14 cellular contexts compared by ENCODE assay signal in the genomic region with DNA sequence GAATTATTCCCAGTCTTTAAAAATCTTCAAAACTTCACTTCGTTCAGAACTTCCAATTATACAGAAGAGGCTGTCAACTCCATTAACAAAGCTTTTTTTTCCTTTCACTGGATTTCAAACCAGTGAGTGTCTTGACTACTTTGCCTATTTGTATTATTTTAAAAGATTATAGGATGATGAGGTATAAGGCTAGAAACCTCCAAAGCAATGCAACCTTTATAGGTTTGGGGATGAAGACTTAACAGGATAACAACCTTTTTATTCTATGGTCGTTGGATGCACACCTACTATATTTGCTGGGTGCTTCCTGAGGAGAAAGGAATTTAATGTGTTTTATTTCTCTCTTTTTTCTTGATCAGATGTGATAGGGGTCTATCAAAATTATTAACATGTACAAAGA. TPM values are rescaled to one million over a fixed set of nuclear protein-coding genes. Genes with fewer than 3 reads are reported as not detected.
DNase-seq lines count a peak whose midpoint lies in the region; ATAC-seq and TF ChIP-seq lines count a peak whose summit lies in the region.
"Had no signal": no experiment of that assay in that cellular context is flagged by ENCODE, and none has a peak within 500 bp of the region (broad histone marks: within the 10 kb centered on the region; RNA-seq: fewer than 3 reads in every experiment).

No MANE protein-coding gene starts in this region.

- H3K9me3 ChIP-seq in PC-3 (ENCODE audit: low read length) = no peaks in the 10 kb centered on the region
- no peaks in the 10 kb centered on the region for H3K9me3 ChIP-seq in neural progenitor cell (ENCODE audit: low read depth)
- H3K9me3 ChIP-seq: ascending aorta had no signal

- H2AFZ ChIP-seq in GM23338 (peak overlapping the region; percentile 76; the same call in 1 of the 2 replicates), PC-3 (ENCODE audit: low read length) (peak overlapping the region; percentile 97), neural progenitor cell (replicated peaks) (peak overlapping the region; percentile 85)

- BruUV-seq in PC-3 (replicated peaks; lab: Mats Ljungman, UMichigan) = no TSS peak

- H4K20me1 ChIP-seq in GM23338 (replicated peaks; ENCODE audit: insufficient read depth) = no peaks in the 10 kb centered on the region; the same call in 1 of the 2 replicates
- no peaks in the 10 kb centered on the region for H4K20me1 ChIP-seq in PC-3 (ENCODE audit: low read length)
- H4K20me1 ChIP-seq in neural progenitor cell (ENCODE audit: low read depth) = peaks cover 20% of the 10 kb centered on the region

- H3K27me3 ChIP-seq in GM23338 (ENCODE audit: insufficient read depth) (peaks cover 45% of the 10 kb centered on the region), PC-3 (ENCODE audit: low read length) (0 out of 2 replicates have a peak, but pooled peaks cover 4% of the 10 kb centered on the region), neural progenitor cell (peaks cover 78% of the 10 kb centered on the region)

- TF ChIP-seq CTCF in GM23338 (conservative IDR thresholded peaks at IDR 0.05; ENCODE audit: low read depth in 2 of 2) (no peak), PC-3 (conservative IDR thresholded peaks at IDR 0.05; ENCODE audit: low read depth, low read length) (no peak), endothelial cell (IDR thresholded peaks at IDR 0.05; ENCODE audit: unreplicated experiment) (no peak), neural progenitor cell (IDR thresholded peaks at IDR 0.05) (no peak)

- H3K4me1 ChIP-seq in GM23338 (ENCODE audit: insufficient read depth) = peaks cover 28% of the 10 kb centered on the region
- H3K4me1 ChIP-seq in PC-3 (ENCODE audit: insufficient read depth, low read length) = peaks cover 29% of the 10 kb centered on the region
- H3K4me1 ChIP-seq in neural progenitor cell = peaks cover 6% of the 10 kb centered on the region

- POLR2A ChIA-PET in PC-3 (lab: Charles Lee; ENCODE audit: unreplicated experiment) = no interaction called here

- H3K79me2 ChIP-seq in GM23338 (replicated peaks; ENCODE audit: insufficient read depth) (no peaks in the 10 kb centered on the region), PC-3 (ENCODE audit: low read length) (peaks cover 16% of the 10 kb centered on the region), neural progenitor cell (ENCODE audit: low read depth) (no peaks in the 10 kb centered on the region)

- intact Hi-C loops in PC-3 (cut with micrococcal nuclease) = loop anchor here (2.0 to 5.0 kb wide), 2 partner anchors 77 to 193 kb away; partner anchors contain the start of genes KAT14 and PET117

- ATAC-seq in GM23338 (no peak), PC-3 (no peak), HG02973 (IDR thresholded peaks at IDR 0.05; ENCODE audit: unreplicated experiment) (no peak), HG03196 (IDR thresholded peaks at IDR 0.05; ENCODE audit: unreplicated experiment) (no peak)
- ATAC-seq: activated T-cell treated with anti-CD3 and anti-CD28 coated beads, Interleukin-2, amount 50 U/mL, for 72 hours; CD8-positive, alpha-beta T cell; T-helper 17 cell had no signal

- H3K9me3 Mint-ChIP-seq in GM23338 (no peaks in the 10 kb centered on the region), endothelial cell (ENCODE audit: unreplicated experiment) (no peaks in the 10 kb centered on the region), neural progenitor cell (peaks cover 2% of the 10 kb centered on the region)
- H3K9me3 Mint-ChIP-seq: activated naive CD4-positive, alpha-beta T cell treated with anti-CD3 and anti-CD28 coated beads, Interleukin-2, amount 50 U/mL, for 24 hours; activated T-cell treated with anti-CD3 and anti-CD28 coated beads, Interleukin-2, amount 50 U/mL, for 72 hours; CD8-positive, alpha-beta T cell had no signal

- H3K4me3 ChIP-seq in GM23338 (peak overlapping the region; percentile 92), PC-3 (ENCODE audit: low read length) (peak overlapping the region; percentile 90), neural progenitor cell (peak overlapping the region; percentile 62)

- no peaks in the 10 kb centered on the region for H3K9me2 ChIP-seq in GM23338 (ENCODE audit: insufficient read depth)
- no peaks in the 10 kb centered on the region for H3K9me2 ChIP-seq in PC-3 (replicated peaks; ENCODE audit: low read length)

- H3K27me3 Mint-ChIP-seq in GM23338 (ENCODE audit: insufficient read depth, low read depth, poor library complexity) (peaks cover 20% of the 10 kb centered on the region), endothelial cell (ENCODE audit: unreplicated experiment) (peaks cover 9% of the 10 kb centered on the region), neural progenitor cell (ENCODE audit: insufficient read depth, low read depth) (peaks cover 59% of the 10 kb centered on the region)

- H3K4me3 Mint-ChIP-seq in GM23338 (peak overlapping the region; percentile 82), endothelial cell (ENCODE audit: unreplicated experiment) (peak overlapping the region; percentile 73), neural progenitor cell (peak overlapping the region; percentile 76)
- H3K4me3 Mint-ChIP-seq: activated naive CD4-positive, alpha-beta T cell treated with anti-CD3 and anti-CD28 coated beads, Interleukin-2, amount 50 U/mL, for 24 hours; CD8-positive, alpha-beta T cell; T-helper 17 cell had no signal

- no peaks in the 10 kb centered on the region for H3K36me3 ChIP-seq in GM23338 (ENCODE audit: insufficient read depth)
- no peaks in the 10 kb centered on the region for H3K36me3 ChIP-seq in PC-3 (ENCODE audit: low read depth, low read length)
- H3K36me3 ChIP-seq in neural progenitor cell = no peaks in the 10 kb centered on the region
- H3K36me3 ChIP-seq: ascending aorta had no signal

- CTCF ChIA-PET in PC-3 (lab: Charles Lee) = no interaction called here

- no peaks in the 10 kb centered on the region; the same call in none of the 2 replicates for H3F3A ChIP-seq in GM23338 (replicated peaks; ENCODE audit: low read depth)
- no peaks in the 10 kb centered on the region for H3F3A ChIP-seq in PC-3 (ENCODE audit: low read length, unreplicated experiment)
- H3F3A ChIP-seq in neural progenitor cell (ENCODE audit: low read depth) = peaks cover 30% of the 10 kb centered on the region

- no peak overlapping the region for H3K27ac ChIP-seq in GM23338 (ENCODE audit: low read depth)
- H3K27ac ChIP-seq in PC-3 (ENCODE audit: low read length) = no peak overlapping the region
- H3K27ac ChIP-seq in neural progenitor cell = no peak overlapping the region
- H3K27ac ChIP-seq: ascending aorta had no signal

- no peaks in the 10 kb centered on the region; the same call in 2 of the 3 replicates for H3K36me3 Mint-ChIP-seq in GM23338 (ENCODE audit: low read depth)
- no peaks in the 10 kb centered on the region for H3K36me3 Mint-ChIP-seq in endothelial cell (ENCODE audit: low read depth, unreplicated experiment)
- H3K36me3 Mint-ChIP-seq in neural progenitor cell = peaks cover 2% of the 10 kb centered on the region
- H3K36me3 Mint-ChIP-seq: CD8-positive, alpha-beta T cell had no signal

- no peak overlapping the region for H3K9ac ChIP-seq in PC-3 (ENCODE audit: low read length)
- H3K9ac ChIP-seq in neural progenitor cell = no peak overlapping the region

- DNase-seq in GM23338 (ENCODE audit: low spot score) (no peak), PC-3 (no peak), endothelial cell (ENCODE audit: low spot score) (no peak), neural progenitor cell (ENCODE audit: low spot score) (no peak), cortex of kidney (lab: John Stamatoyannopoulos, UW) (no peak)
- DNase-seq: CD8-positive, alpha-beta T cell; foreskin melanocyte; T-helper 17 cell had no signal

- H3K27ac Mint-ChIP-seq in GM23338 (no peak overlapping the region), endothelial cell (ENCODE audit: unreplicated experiment) (no peak overlapping the region), neural progenitor cell (no peak overlapping the region)
- H3K27ac Mint-ChIP-seq: activated naive CD4-positive, alpha-beta T cell treated with anti-CD3 and anti-CD28 coated beads, Interleukin-2, amount 50 U/mL, for 24 hours; activated T-cell treated with anti-CD3 and anti-CD28 coated beads, Interleukin-2, amount 50 U/mL, for 72 hours; CD8-positive, alpha-beta T cell; T-helper 17 cell had no signal

- H3K4me2 ChIP-seq in GM23338 = peak overlapping the region; percentile 90
- H3K4me2 ChIP-seq in PC-3 (ENCODE audit: low read length) = peak overlapping the region; percentile 89
- H3K4me2 ChIP-seq in neural progenitor cell = peak overlapping the region; percentile 93

- H3K4me1 Mint-ChIP-seq in GM23338 (peaks cover 23% of the 10 kb centered on the region), endothelial cell (ENCODE audit: unreplicated experiment) (peaks cover 7% of the 10 kb centered on the region), neural progenitor cell (peaks cover 11% of the 10 kb centered on the region)

TF ChIP-seq in GM23338, 12 proteins besides CTCF, POLR2A, EP300 and RAD21 (continues in another document):
- TF ChIP-seq ZNF331 (CRISPR knock-in tag; IDR thresholded peaks at IDR 0.05; ENCODE audit: low read depth) (no peak), ZNF114 (CRISPR knock-in tag; IDR thresholded peaks at IDR 0.05) (no peak), ETS1 (IDR thresholded peaks at IDR 0.05) (no peak)

RNA-seq across cellular contexts. Expression of gene OVOL2, which starts 1.9 kb away (rescaled TPM):
- 11.2 and 21.1 TPM in 2 replicates for total RNA-seq in GM23338 (2014; rRNA removed; shearing (Covaris generic))
- 10.6 and 11.5 TPM in 2 replicates for polyA plus RNA-seq in GM23338 (2016; fragmentation: Nextera tagmentation; extraction: Ambion mirVana)
- total RNA-seq in PC-3 (2014; rRNA removed) (23.1 and 36.4 TPM in 2 replicates), endothelial cell (ENCODE audit: unreplicated experiment) (not detected), neural progenitor cell (ENCODE audit: low replicate concordance) (0.25 and 0.62 TPM in 2 replicates)
- total RNA-seq: ascending aorta; CD8-positive, alpha-beta T cell; NCI-H460; T-helper 17 cell had no signal
